8 cellular contexts compared by ENCODE assay signal in the genomic region with DNA sequence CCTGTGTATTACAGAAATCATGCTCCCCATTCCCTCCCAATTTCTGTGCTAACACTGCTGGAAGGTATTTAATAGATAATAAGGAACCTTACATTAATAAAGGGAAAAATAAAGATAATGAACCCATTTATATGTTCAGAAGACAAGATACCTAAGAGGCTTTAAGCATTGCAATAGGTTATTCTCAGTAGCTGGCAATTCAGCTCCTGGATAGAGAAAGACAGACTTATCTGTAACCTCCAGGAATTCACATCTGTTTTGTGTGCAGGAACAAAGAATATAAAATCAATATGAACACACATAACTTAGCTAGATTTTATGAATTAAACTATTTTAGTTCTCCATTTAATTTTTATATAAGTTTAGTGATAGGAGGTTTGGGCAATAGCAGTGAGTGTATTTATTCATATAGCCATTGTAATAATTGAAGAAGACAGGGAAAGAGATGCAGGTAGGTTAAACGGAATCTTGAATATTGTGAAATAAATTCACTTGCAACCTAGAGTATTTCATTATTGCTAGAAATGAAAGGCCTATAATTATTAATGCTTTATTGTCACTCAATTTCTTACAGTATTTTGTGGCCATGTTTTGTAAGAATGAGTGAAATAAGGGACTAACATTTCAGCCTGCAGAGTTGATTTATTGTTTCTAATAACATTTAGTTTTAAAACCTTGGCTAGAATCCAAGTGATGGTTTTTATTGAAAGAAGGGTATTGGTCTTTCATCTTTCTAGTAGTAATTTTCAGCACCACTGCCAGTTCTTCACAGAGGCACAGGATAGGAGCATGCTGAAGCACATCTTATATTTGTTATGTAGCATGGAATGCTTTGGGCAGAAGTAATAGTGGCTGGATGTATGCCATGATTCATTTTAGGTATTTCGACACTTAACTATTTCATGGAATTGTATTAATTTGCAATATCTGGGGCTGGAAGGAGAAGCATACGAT. TPM values are rescaled to one million over a fixed set of nuclear protein-coding genes. Genes with fewer than 3 reads are reported as not detected.
DNase-seq lines count a peak whose midpoint lies in the region; ATAC-seq and TF ChIP-seq lines count a peak whose summit lies in the region.

No MANE protein-coding gene starts in this region.

- peak overlapping the region; percentile 70 to 91 (median 78); a peak in 21 of 22 replicates for H3K4me2 ChIP-seq in BLaER1 treated with 17β-estradiol and CSF1 and Interleukin-3, amounts not matched to agents 10 nM and 100 nM

- no peak overlapping the region for H3K4me3 Mint-ChIP-seq in nephron progenitor cell

- no peaks in the 10 kb centered on the region; a peak in 1 of 22 replicates for H3K9me3 ChIP-seq in BLaER1 treated with 17β-estradiol and CSF1 and Interleukin-3, amounts not matched to agents 10 nM and 100 nM (replicated peaks in 1 of 11)
- no peaks in the 10 kb centered on the region for H3K9me3 ChIP-seq in muscle layer of colon (ENCODE audit: low read length)

- peaks cover 6% of the 10 kb centered on the region for H3K36me3 Mint-ChIP-seq in nephron progenitor cell (ENCODE audit: low read depth)

- TF ChIP-seq CTCF in astrocyte of the spinal cord (IDR thresholded peaks at IDR 0.05; ENCODE audit: low read depth, low read length) (no peak), nephron progenitor cell (IDR thresholded peaks at IDR 0.05) (no peak)

- intact Hi-C loops in left colon (cut with DNase I, micrococcal nuclease), result loop anchor here in 1 of 2 donors (5.0 kb wide), 1 partner anchor 229 kb away; no protein-coding TSS in a partner anchor

- H3K27me3 Mint-ChIP-seq in nephron progenitor cell (ENCODE audit: low read depth, poor library complexity), result no peaks in the 10 kb centered on the region

- peak overlapping the region in 9 of 11 experiments; percentile 84 to 93 (median 85); a peak in 14 of 22 replicates for H3K9ac ChIP-seq in BLaER1 treated with 17β-estradiol and CSF1 and Interleukin-3, amounts not matched to agents 10 nM and 100 nM
- peak overlapping the region; percentile 46 for H3K9ac ChIP-seq in muscle layer of colon (ENCODE audit: low read length)

- no peaks in the 10 kb centered on the region for H3K9me3 Mint-ChIP-seq in nephron progenitor cell

- no peak for ATAC-seq in left colon
- no peak for ATAC-seq in esophagus mucosa
- no peak for ATAC-seq in stimulated activated naive CD8-positive, alpha-beta T cell treated with anti-CD3 and anti-CD28 coated beads, Interleukin-15, Interleukin-2, amounts not matched to agents 100 U/mL and 50 U/mL, for 24 hours

- no peaks in the 10 kb centered on the region; a peak in 1 of 22 replicates for H3K36me3 ChIP-seq in BLaER1 treated with 17β-estradiol and CSF1 and Interleukin-3, amounts not matched to agents 10 nM and 100 nM
- no peaks in the 10 kb centered on the region for H3K36me3 ChIP-seq in muscle layer of colon (ENCODE audit: insufficient read depth, low read length)

- peak; percentile 42 for DNase-seq in HS-5 (ENCODE audit: low read depth)
- DNase-seq in astrocyte of the spinal cord (ENCODE audit: low read depth, low spot score), result peak; percentile 24
- DNase-seq in nephron progenitor cell, result no peak
- no peak for DNase-seq in left colon
- DNase-seq in stimulated activated naive CD8-positive, alpha-beta T cell treated with anti-CD3 and anti-CD28 coated beads, Interleukin-15, Interleukin-2, amounts not matched to agents 100 U/mL and 50 U/mL, for 24 hours, result no peak

- no peaks in the 10 kb centered on the region for H3K27me3 ChIP-seq in BLaER1 treated with 17β-estradiol and CSF1 and Interleukin-3, amounts not matched to agents 10 nM and 100 nM
- no peaks in the 10 kb centered on the region for H3K27me3 ChIP-seq in muscle layer of colon (ENCODE audit: control insufficient read depth in 1 of 2, insufficient read depth in 2 of 2, low read length in 2 of 2)

- H3K27ac ChIP-seq in BLaER1 treated with 17β-estradiol and CSF1 and Interleukin-3, amounts not matched to agents 10 nM and 100 nM, result peak overlapping the region in 1 of 11 experiments; percentile 82; a peak in 1 of 22 replicates
- H3K27ac ChIP-seq in muscle layer of colon (ENCODE audit: low read depth, low read length), result no peak overlapping the region

- H4K20me1 ChIP-seq in BLaER1 treated with 17β-estradiol and CSF1 and Interleukin-3, amounts not matched to agents 10 nM and 100 nM, result peaks cover 0 to 50% (median 21%) of the 10 kb centered on the region in 11 experiments; a peak in 11 of 22 replicates

- in situ Hi-C loops in astrocyte of the spinal cord (cut with HindIII; ENCODE audit: low sequenced_read_pairs), result no loop called here

- no peak overlapping the region for H3K27ac Mint-ChIP-seq in nephron progenitor cell

- peak overlapping the region; percentile 82 to 98 (median 94) for H3K4me3 ChIP-seq in BLaER1 treated with 17β-estradiol and CSF1 and Interleukin-3, amounts not matched to agents 10 nM and 100 nM
- H3K4me3 ChIP-seq in astrocyte of the spinal cord (ENCODE audit: low read depth, low read length) (peak overlapping the region; percentile 70), muscle layer of colon (ENCODE audit: low read depth in 1 of 2, low read length in 2 of 2) (peak overlapping the region in 1 of 2 donors; percentile 69)

- H3K4me1 ChIP-seq in BLaER1 treated with 17β-estradiol and CSF1 and Interleukin-3, amounts not matched to agents 10 nM and 100 nM, result peaks cover 27 to 41% (median 35%) of the 10 kb centered on the region in 10 experiments
- H3K4me1 ChIP-seq in muscle layer of colon (ENCODE audit: insufficient read depth, low read length), result peaks cover 27% of the 10 kb centered on the region

- H3K4me1 Mint-ChIP-seq in nephron progenitor cell, result peaks cover 21% of the 10 kb centered on the region

RNA-seq across cellular contexts. Expression of a gene that starts 1.5 kb away (rescaled TPM):
- total RNA-seq in left colon (10 to 100 TPM; 32.6 to 60.2 TPM), esophagus mucosa (15.9 TPM)

Comparison
In these comparisons a context has a peak if more than half of its experiments do, and no peak if none do; other contexts are left out.
1. DNase-seq: peak in HS-5 (single experiment) and astrocyte of the spinal cord (single experiment); none in nephron progenitor cell (single experiment), left colon (0 of 2) and stimulated activated naive CD8-positive, alpha-beta T cell treated with anti-CD3 and anti-CD28 coated beads, Interleukin-15, Interleukin-2, amounts not matched to agents 100 U/mL and 50 U/mL, for 24 hours (single experiment).